ENCODE assay signal across 2 cellular contexts in the genomic region with DNA sequence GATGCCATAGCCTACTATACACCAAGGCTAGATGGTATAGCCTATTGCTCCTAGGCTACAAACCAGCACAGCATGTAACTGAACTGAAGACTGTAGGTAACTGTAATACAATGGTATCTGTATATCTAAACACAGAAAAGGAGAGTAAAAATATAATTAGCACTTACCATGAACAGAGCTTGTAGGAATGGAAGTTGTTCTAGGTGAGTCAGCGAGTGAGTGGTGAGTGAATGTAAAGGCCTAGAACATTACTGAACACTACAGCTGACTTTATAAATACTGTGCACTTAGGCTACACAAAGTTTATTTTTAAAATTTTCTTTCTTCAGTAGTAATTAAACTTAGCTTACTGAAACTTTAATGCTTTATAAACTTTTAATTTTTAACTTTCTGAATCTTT.
TF ChIP-seq lines count a peak whose summit lies in the region.

No MANE protein-coding gene starts in this region.

TF ChIP-seq in A549, 52 proteins besides CTCF, POLR2A, EP300 and RAD21:
- TF ChIP-seq POLR2AphosphoS2 (conservative IDR thresholded peaks at IDR 0.05; ENCODE audit: low read length) (no peak), ZNF302 (CRISPR knock-in tag; IDR thresholded peaks at IDR 0.05) (no peak), JUN (IDR thresholded peaks at IDR 0.05) (no peak), ZC3H11A (IDR thresholded peaks at IDR 0.05) (no peak), CBX8 (IDR thresholded peaks at IDR 0.05) (no peak)
- TF ChIP-seq, protein P1, sequence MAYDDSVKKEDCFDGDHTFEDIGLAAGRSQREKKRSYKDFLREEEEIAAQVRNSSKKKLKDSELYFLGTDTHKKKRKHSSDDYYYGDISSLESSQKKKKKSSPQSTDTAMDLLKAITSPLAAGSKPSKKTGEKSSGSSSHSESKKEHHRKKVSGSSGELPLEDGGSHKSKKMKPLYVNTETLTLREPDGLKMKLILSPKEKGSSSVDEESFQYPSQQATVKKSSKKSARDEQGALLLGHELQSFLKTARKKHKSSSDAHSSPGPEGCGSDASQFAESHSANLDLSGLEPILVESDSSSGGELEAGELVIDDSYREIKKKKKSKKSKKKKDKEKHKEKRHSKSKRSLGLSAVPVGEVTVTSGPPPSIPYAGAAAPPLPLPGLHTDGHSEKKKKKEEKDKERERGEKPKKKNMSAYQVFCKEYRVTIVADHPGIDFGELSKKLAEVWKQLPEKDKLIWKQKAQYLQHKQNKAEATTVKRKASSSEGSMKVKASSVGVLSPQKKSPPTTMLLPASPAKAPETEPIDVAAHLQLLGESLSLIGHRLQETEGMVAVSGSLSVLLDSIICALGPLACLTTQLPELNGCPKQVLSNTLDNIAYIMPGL (CRISPR knock-in tag; IDR thresholded peaks at IDR 0.05; ENCODE audit: borderline replicate concordance), result no peak
- TF ChIP-seq, protein P2, sequence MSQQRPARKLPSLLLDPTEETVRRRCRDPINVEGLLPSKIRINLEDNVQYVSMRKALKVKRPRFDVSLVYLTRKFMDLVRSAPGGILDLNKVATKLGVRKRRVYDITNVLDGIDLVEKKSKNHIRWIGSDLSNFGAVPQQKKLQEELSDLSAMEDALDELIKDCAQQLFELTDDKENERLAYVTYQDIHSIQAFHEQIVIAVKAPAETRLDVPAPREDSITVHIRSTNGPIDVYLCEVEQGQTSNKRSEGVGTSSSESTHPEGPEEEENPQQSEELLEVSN (IDR thresholded peaks at IDR 0.05; ENCODE audit: borderline replicate concordance, low read depth), result no peak
TF ChIP-seq in A549: peak in this region for 0.

TF ChIP-seq in IMR-90, 13 proteins besides CTCF, POLR2A, EP300 and RAD21:
- 0 out of 2 replicates have a peak, but pooled peaks have one; percentile 11 for TF ChIP-seq FOS (IDR thresholded peaks at IDR 0.05; ENCODE audit: low read depth, low read length)
- TF ChIP-seq MAFK (IDR thresholded peaks at IDR 0.05; ENCODE audit: low read depth, low read length), result no peak
TF ChIP-seq in IMR-90: peak in this region for 1.
